11 cellular contexts compared by ENCODE assay signal in genomic region chr2:109217362-109218086, GRCh38.
A peak's percentile ranks its signal among the peaks of the same experiment; 100 is the strongest.
DNase-seq lines count a peak whose midpoint lies in the region; ATAC-seq and TF ChIP-seq lines count a peak whose summit lies in the region.
"Had no signal": no experiment of that assay in that cellular context is flagged by ENCODE, and none has a peak within 500 bp of the region (broad histone marks: within the 10 kb centered on the region; RNA-seq: fewer than 3 reads in every experiment).

No MANE protein-coding gene starts in this region.

- POLR2A ChIA-PET in T-cell (lab: Charles Lee): interaction anchor here in 1 of 2 donors (0.7 kb wide), 1 partner anchor 20 kb away, joined by 3 read pairs; no protein-coding TSS in a partner anchor

- no peaks in the 10 kb centered on the region for H3K27me3 ChIP-seq in tibial nerve
- H3K27me3 ChIP-seq: thyroid gland had no signal

- no peak for ATAC-seq in activated T-cell treated with anti-CD3 and anti-CD28 coated beads, Interleukin-2, amount 50 U/mL, for 4 hours
- ATAC-seq in T-cell (replicated peaks in 1 of 4) (no peak), HG03039 (IDR thresholded peaks at IDR 0.05; ENCODE audit: unreplicated experiment) (no peak)
- ATAC-seq: K562 had no signal

- CTCF ChIA-PET in T-cell (lab: Charles Lee): interaction anchor here in 1 of 2 donors (1.0 kb wide), 1 partner anchor 17 kb away, joined by 3 read pairs; no protein-coding TSS in a partner anchor

- H3K36me3 ChIP-seq in tibial nerve: no peaks in the 10 kb centered on the region
- H3K36me3 ChIP-seq: thyroid gland had no signal

- peak overlapping the region; percentile 63 for H3K27ac ChIP-seq in temporal lobe (ENCODE audit: low read depth, low read length)
- peak overlapping the region in 2 of 4 donors; percentile 21 to 38 for H3K27ac ChIP-seq in tibial nerve
- H3K27ac ChIP-seq: thyroid gland had no signal

- no peak for TF ChIP-seq EP300 in tibial nerve (IDR thresholded peaks at IDR 0.05)

- peak; percentile 17 to 21 for DNase-seq in activated T-cell treated with anti-CD3 and anti-CD28 coated beads, Interleukin-2, amount 50 U/mL, for 48 hours
- DNase-seq in activated T-cell treated with anti-CD3 and anti-CD28 coated beads, Interleukin-2, amount 50 U/mL, for 4 hours: no peak
- DNase-seq in T-cell (no peak), fibroblast of pulmonary artery (ENCODE audit: low read depth) (peak; percentile 60), tibial nerve (ENCODE audit: low spot score in 2 of 2) (no peak), NCI-H345 (lab: John Stamatoyannopoulos, UW) (no peak)
- DNase-seq: thyroid gland had no signal

- peaks cover 62% of the 10 kb centered on the region for H3K4me1 Mint-ChIP-seq in activated T-cell treated with anti-CD3 and anti-CD28 coated beads, Interleukin-2, amount 50 U/mL, for 4 hours (ENCODE audit: low read depth)
- peaks cover 64 to 66% (median 64%) of the 10 kb centered on the region in 3 donors for H3K4me1 Mint-ChIP-seq in T-cell

- H3K4me3 Mint-ChIP-seq in activated T-cell treated with anti-CD3 and anti-CD28 coated beads, Interleukin-2, amount 50 U/mL, for 4 hours: no peak overlapping the region
- peak overlapping the region; percentile 45 to 78 (median 48) for H3K4me3 Mint-ChIP-seq in T-cell

- H3K4me1 ChIP-seq in tibial nerve: peaks cover 0 to 35% (median 25%) of the 10 kb centered on the region in 4 donors

- TF ChIP-seq CTCF in fibroblast of pulmonary artery (IDR thresholded peaks at IDR 0.05; ENCODE audit: low read length, missing control alignments): no peak
- no peak for TF ChIP-seq CTCF in tibial nerve (IDR thresholded peaks at IDR 0.05)

- 75 to 80% methylated on average over 12 of the region's 12 CpGs for WGBS in tibial nerve, 2 donors

- H3K27ac Mint-ChIP-seq in T-cell: no peak overlapping the region

- peaks cover 66% of the 10 kb centered on the region for H3K27me3 Mint-ChIP-seq in activated T-cell treated with anti-CD3 and anti-CD28 coated beads, Interleukin-2, amount 50 U/mL, for 4 hours (ENCODE audit: low read depth)
- H3K27me3 Mint-ChIP-seq in T-cell: peaks cover 39 to 67% of the 10 kb centered on the region in 2 donors

- no peak overlapping the region for H3K4me3 ChIP-seq in fibroblast of pulmonary artery (replicated peaks; ENCODE audit: low read depth, low read length)
- H3K4me3 ChIP-seq in tibial nerve: no peak overlapping the region
- H3K4me3 ChIP-seq: K562, skin epidermis, thyroid gland had no signal

- H3K9me3 Mint-ChIP-seq in activated T-cell treated with anti-CD3 and anti-CD28 coated beads, Interleukin-2, amount 50 U/mL, for 4 hours: no peaks in the 10 kb centered on the region
- no peaks in the 10 kb centered on the region for H3K9me3 Mint-ChIP-seq in T-cell

- no peaks in the 10 kb centered on the region for H3K9me3 ChIP-seq in tibial nerve
- H3K9me3 ChIP-seq: thyroid gland had no signal

- no peaks in the 10 kb centered on the region for H3K36me3 Mint-ChIP-seq in activated T-cell treated with anti-CD3 and anti-CD28 coated beads, Interleukin-2, amount 50 U/mL, for 4 hours (ENCODE audit: insufficient read depth)
- H3K36me3 Mint-ChIP-seq in T-cell: no peaks in the 10 kb centered on the region

- TF ChIP-seq POLR2A in tibial nerve (IDR thresholded peaks at IDR 0.05): no peak

Comparison
In these comparisons a context has a peak if more than half of its experiments do, and no peak if none do; other contexts are left out.
1. DNase-seq: peak in activated T-cell treated with anti-CD3 and anti-CD28 coated beads, Interleukin-2, amount 50 U/mL, for 48 hours (2 of 2) and fibroblast of pulmonary artery (single experiment); none in activated T-cell treated with anti-CD3 and anti-CD28 coated beads, Interleukin-2, amount 50 U/mL, for 4 hours (single experiment), T-cell (0 of 34), tibial nerve (0 of 2) and NCI-H345 (single experiment).